ENCODE assay signal across 17 cellular contexts in genomic region chr5:35771321-35771720, GRCh38.
A peak's percentile ranks its signal among the peaks of the same experiment; 100 is the strongest.
DNase-seq lines count a peak whose midpoint lies in the region; ATAC-seq and TF ChIP-seq lines count a peak whose summit lies in the region.
"Had no signal": no experiment of that assay in that cellular context is flagged by ENCODE, and none has a peak within 500 bp of the region (broad histone marks: within the 10 kb centered on the region; RNA-seq: fewer than 3 reads in every experiment).

No MANE protein-coding gene starts in this region.

- intact Hi-C loops in activated CD8-positive, alpha-beta T cell treated with anti-CD3 and anti-CD28 coated beads for 36 hours (cut with micrococcal nuclease): no loop called here

- H3K27me3 Mint-ChIP-seq in activated CD8-positive, alpha-beta T cell treated with anti-CD3 and anti-CD28 coated beads for 36 hours: no peaks in the 10 kb centered on the region
- no peaks in the 10 kb centered on the region for H3K27me3 Mint-ChIP-seq in activated CD8-positive, alpha-beta T cell treated with anti-CD3 and anti-CD28 coated beads, Interleukin-2, amount 10 ng/mL, durations not matched to agents 7 days and 5 days (ENCODE audit: low read depth)
- H3K27me3 Mint-ChIP-seq: B cell had no signal

- no peak for TF ChIP-seq CTCF in activated CD8-positive, alpha-beta T cell treated with anti-CD3 and anti-CD28 coated beads for 36 hours (IDR thresholded peaks at IDR 0.05)
- no peak for TF ChIP-seq CTCF in choroid plexus epithelial cell (conservative IDR thresholded peaks at IDR 0.05; ENCODE audit: low read depth, low read length)

- no peak for ATAC-seq in activated CD8-positive, alpha-beta T cell treated with anti-CD3 and anti-CD28 coated beads for 36 hours
- no peak for ATAC-seq in activated CD8-positive, alpha-beta T cell treated with anti-CD3 and anti-CD28 coated beads, Interleukin-2, amount 10 ng/mL, durations not matched to agents 7 days and 5 days
- no peak for ATAC-seq in HG03442 (IDR thresholded peaks at IDR 0.05; ENCODE audit: unreplicated experiment)
- ATAC-seq: foreskin keratinocyte; psoas muscle; stimulated activated memory B cell treated with anti-CD40 and anti-IgM and Interleukin-4, amounts not matched to agents 10 μg/mL and 1 μg/mL and 100 μg/mL, for 72 hours had no signal

- H3K36me3 Mint-ChIP-seq in activated CD8-positive, alpha-beta T cell treated with anti-CD3 and anti-CD28 coated beads for 36 hours (ENCODE audit: low read depth): peaks cover 5% of the 10 kb centered on the region
- H3K36me3 Mint-ChIP-seq in activated CD8-positive, alpha-beta T cell treated with anti-CD3 and anti-CD28 coated beads, Interleukin-2, amount 10 ng/mL, durations not matched to agents 7 days and 5 days (ENCODE audit: low read depth): no peaks in the 10 kb centered on the region
- H3K36me3 Mint-ChIP-seq: stimulated activated memory B cell treated with anti-CD40 and anti-IgM and Interleukin-4, amounts not matched to agents 10 μg/mL and 1 μg/mL and 100 μg/mL, for 72 hours had no signal

- peak overlapping the region; percentile 13 for H3K27ac Mint-ChIP-seq in activated CD8-positive, alpha-beta T cell treated with anti-CD3 and anti-CD28 coated beads for 36 hours
- H3K27ac Mint-ChIP-seq in activated CD8-positive, alpha-beta T cell treated with anti-CD3 and anti-CD28 coated beads, Interleukin-2, amount 10 ng/mL, durations not matched to agents 7 days and 5 days: no peak overlapping the region
- H3K27ac Mint-ChIP-seq: B cell; stimulated activated memory B cell treated with anti-CD40 and anti-IgM and Interleukin-4, amounts not matched to agents 10 μg/mL and 1 μg/mL and 100 μg/mL, for 72 hours had no signal

- DNase-seq in activated CD8-positive, alpha-beta T cell treated with anti-CD3 and anti-CD28 coated beads for 36 hours: no peak
- no peak for DNase-seq in activated CD8-positive, alpha-beta T cell treated with anti-CD3 and anti-CD28 coated beads, Interleukin-2, amount 10 ng/mL, durations not matched to agents 7 days and 5 days
- DNase-seq in LHCN-M2 (ENCODE audit: low read depth) (peak; percentile 79), choroid plexus epithelial cell (ENCODE audit: low read depth) (peak; percentile 95), skeletal muscle cell (ENCODE audit: low read depth) (peak; percentile 60), mesenteric fat pad (ENCODE audit: low spot score) (no peak), T-helper 1 cell (no peak)
- DNase-seq: activated naive CD4-positive, alpha-beta T cell treated with anti-CD3 and anti-CD28 coated beads, Interleukin-2, amount 50 U/mL, for 16 hours; DMS79; NCI-H510A; psoas muscle; SHP77; stimulated activated CD4-positive, alpha-beta T cell treated with anti-CD3 and anti-CD28 coated beads, Interleukin-4, amount 100 ng/mL, for 24 hours had no signal

- H3K9me3 Mint-ChIP-seq in activated CD8-positive, alpha-beta T cell treated with anti-CD3 and anti-CD28 coated beads for 36 hours: no peaks in the 10 kb centered on the region
- H3K9me3 Mint-ChIP-seq in activated CD8-positive, alpha-beta T cell treated with anti-CD3 and anti-CD28 coated beads, Interleukin-2, amount 10 ng/mL, durations not matched to agents 7 days and 5 days (ENCODE audit: insufficient read depth): no peaks in the 10 kb centered on the region
- H3K9me3 Mint-ChIP-seq: stimulated activated memory B cell treated with anti-CD40 and anti-IgM and Interleukin-4, amounts not matched to agents 10 μg/mL and 1 μg/mL and 100 μg/mL, for 72 hours had no signal

- no peak overlapping the region for H3K4me3 Mint-ChIP-seq in activated CD8-positive, alpha-beta T cell treated with anti-CD3 and anti-CD28 coated beads for 36 hours
- H3K4me3 Mint-ChIP-seq in activated CD8-positive, alpha-beta T cell treated with anti-CD3 and anti-CD28 coated beads, Interleukin-2, amount 10 ng/mL, durations not matched to agents 7 days and 5 days: no peak overlapping the region
- H3K4me3 Mint-ChIP-seq: B cell; stimulated activated memory B cell treated with anti-CD40 and anti-IgM and Interleukin-4, amounts not matched to agents 10 μg/mL and 1 μg/mL and 100 μg/mL, for 72 hours had no signal

- peaks cover 46% of the 10 kb centered on the region for H3K4me1 Mint-ChIP-seq in activated CD8-positive, alpha-beta T cell treated with anti-CD3 and anti-CD28 coated beads for 36 hours (ENCODE audit: low read depth)
- H3K4me1 Mint-ChIP-seq in activated CD8-positive, alpha-beta T cell treated with anti-CD3 and anti-CD28 coated beads, Interleukin-2, amount 10 ng/mL, durations not matched to agents 7 days and 5 days (ENCODE audit: low read depth): peaks cover 20% of the 10 kb centered on the region
- H3K4me1 Mint-ChIP-seq: B cell; stimulated activated memory B cell treated with anti-CD40 and anti-IgM and Interleukin-4, amounts not matched to agents 10 μg/mL and 1 μg/mL and 100 μg/mL, for 72 hours had no signal

- H3K4me3 ChIP-seq in choroid plexus epithelial cell (ENCODE audit: low read depth, low read length) (no peak overlapping the region), skeletal muscle cell (ENCODE audit: low read depth, low read length) (no peak overlapping the region)
- H3K4me3 ChIP-seq: psoas muscle had no signal

- CTCF ChIA-PET in activated CD8-positive, alpha-beta T cell treated with anti-CD3 and anti-CD28 coated beads for 36 hours (lab: Charles Lee): interaction anchor here (0.7 to 1.5 kb wide), 3 partner anchors 10 to 88 kb away, joined by 3 to 6 read pairs (median 3); no protein-coding TSS in a partner anchor
- CTCF ChIA-PET in activated CD8-positive, alpha-beta T cell treated with anti-CD3 and anti-CD28 coated beads, Interleukin-2, amount 10 ng/mL, durations not matched to agents 7 days and 5 days (lab: Charles Lee): interaction anchor here (0.6 to 1.1 kb wide), 2 partner anchors 154 to 1296 kb away, joined by 3 to 4 read pairs; no protein-coding TSS in a partner anchor

- POLR2A ChIA-PET in activated CD8-positive, alpha-beta T cell treated with anti-CD3 and anti-CD28 coated beads for 36 hours (lab: Charles Lee): no interaction called here
- POLR2A ChIA-PET in activated CD8-positive, alpha-beta T cell treated with anti-CD3 and anti-CD28 coated beads, Interleukin-2, amount 10 ng/mL, durations not matched to agents 7 days and 5 days (lab: Charles Lee): no interaction called here

Comparison
In these comparisons a context has a peak if more than half of its experiments do, and no peak if none do; other contexts are left out.
1. DNase-seq: peak in LHCN-M2 (single experiment), choroid plexus epithelial cell (single experiment) and skeletal muscle cell (single experiment); none in activated CD8-positive, alpha-beta T cell treated with anti-CD3 and anti-CD28 coated beads for 36 hours (single experiment), activated CD8-positive, alpha-beta T cell treated with anti-CD3 and anti-CD28 coated beads, Interleukin-2, amount 10 ng/mL, durations not matched to agents 7 days and 5 days (single experiment), mesenteric fat pad (single experiment) and T-helper 1 cell (0 of 5).